ENCODE assay signal across 8 cellular contexts in genomic region chr6:33289784-33290315, GRCh38. TPM values are rescaled to one million over a fixed set of nuclear protein-coding genes. Genes with fewer than 3 reads are reported as not detected.
DNase-seq lines count a peak whose midpoint lies in the region; ATAC-seq and TF ChIP-seq lines count a peak whose summit lies in the region.

No MANE protein-coding gene starts in this region.

- intact Hi-C loops in breast epithelium (cut with DNase I; ENCODE audit: low total_unique reads), result no loop called here

- H3K9me3 ChIP-seq in breast epithelium (no peaks in the 10 kb centered on the region), mononuclear cell (ENCODE audit: low read depth, low read length) (no peaks in the 10 kb centered on the region)

- TF ChIP-seq POLR2A in GM18505 (IDR thresholded peaks at IDR 0.05; ENCODE audit: borderline replicate concordance, extremely low read depth, insufficient read depth, insufficient read length), result no peak
- TF ChIP-seq POLR2A in breast epithelium (IDR thresholded peaks at IDR 0.05), result no peak

- H3K27ac ChIP-seq in breast epithelium, result peak overlapping the region; percentile 76 to 85

- TF ChIP-seq CTCF in breast epithelium (IDR thresholded peaks at IDR 0.05), result no peak

- H3K4me3 ChIP-seq in breast epithelium (peak overlapping the region; percentile 70 to 81 (median 79)), mononuclear cell (ENCODE audit: low read length) (peak overlapping the region; percentile 77)

- H3K27me3 ChIP-seq in breast epithelium (no peaks in the 10 kb centered on the region), mononuclear cell (ENCODE audit: insufficient read depth, low read length) (no peaks in the 10 kb centered on the region)

- no peak for DNase-seq in breast epithelium (ENCODE audit: low spot score in 2 of 2)
- no peak for DNase-seq in NCI-H1694 (lab: John Stamatoyannopoulos, UW)
- no peak for DNase-seq in stimulated activated CD4-positive, alpha-beta T cell treated with anti-CD3 and anti-CD28 coated beads, Interleukin-1b, Interleukin-23, amount 100 ng/mL, for 48 hours

- peak; percentile 8 for ATAC-seq in GM18505 (IDR thresholded peaks at IDR 0.05; ENCODE audit: unreplicated experiment)
- ATAC-seq in HG03571 (IDR thresholded peaks at IDR 0.05; ENCODE audit: unreplicated experiment), result peak; percentile 14
- ATAC-seq in HG02678 (IDR thresholded peaks at IDR 0.05; ENCODE audit: unreplicated experiment), result no peak
- no peak for ATAC-seq in GM21423 (IDR thresholded peaks at IDR 0.05; ENCODE audit: unreplicated experiment)

- H3K36me3 ChIP-seq in breast epithelium, result no peaks in the 10 kb centered on the region

- peaks cover 3 to 6% of the 10 kb centered on the region in 2 donors for H3K4me1 ChIP-seq in breast epithelium
- peaks cover 28% of the 10 kb centered on the region for H3K4me1 ChIP-seq in mononuclear cell (ENCODE audit: insufficient read depth, low read length)

RNA-seq across cellular contexts. Expression of gene PFDN6, which starts 0.4 kb away (rescaled TPM):
- total RNA-seq in breast epithelium (10 to 100 TPM; 23.3 to 28.6 (median 26.9) TPM), mononuclear cell (11.1 TPM)

RNA-seq across cellular contexts. Expression of gene WDR46, which starts 0.8 kb away (rescaled TPM):
- total RNA-seq in breast epithelium (10 to 100 TPM; 48.2 to 75.1 (median 58.8) TPM), mononuclear cell (19.4 TPM)

RNA-seq across cellular contexts. Expression of gene RGL2, which starts 8.9 kb away (rescaled TPM):
- total RNA-seq in breast epithelium (100 to 1,000 TPM in 2 of 3 donors, 10 to 100 TPM in 1; 38.9 to 151 (median 103) TPM), mononuclear cell (14.7 TPM)

RNA-seq across cellular contexts. Expression of gene B3GALT4, which starts 12.9 kb away (rescaled TPM):
- total RNA-seq in breast epithelium (10 to 100 TPM in 2 of 3 donors, 1 to 10 TPM in 1; 8.2 to 15.0 (median 11.1) TPM), mononuclear cell (11.1 TPM)

RNA-seq across cellular contexts. Expression of gene RPS18, which starts 18.0 kb away (rescaled TPM):
- total RNA-seq in breast epithelium (1,000 to 10,000 TPM; 3,121 to 5,317 (median 4,287) TPM), mononuclear cell (4,638 TPM)

Comparison
In these comparisons a context has a peak if more than half of its experiments do, and no peak if none do; other contexts are left out.
1. ATAC-seq: peak in GM18505 (single experiment) and HG03571 (single experiment); none in HG02678 (single experiment) and GM21423 (single experiment).